In genomic region chr4:2962614-2963184, GRCh38 we compare ENCODE assay signal across 8 cellular contexts. TPM values are rescaled to one million over a fixed set of nuclear protein-coding genes. Genes with fewer than 3 reads are reported as not detected.
A peak's percentile ranks its signal among the peaks of the same experiment; 100 is the strongest.
DNase-seq lines count a peak whose midpoint lies in the region; ATAC-seq, FAIRE-seq and TF ChIP-seq lines count a peak whose summit lies in the region.

No MANE protein-coding gene starts in this region.

- FAIRE-seq in kidney (lab: Jason Lieb, UNC) = no peak
- FAIRE-seq in D721Med (lab: Jason Lieb, UNC) = no peak

- H3K9me3 Mint-ChIP-seq in stimulated activated naive CD8-positive, alpha-beta T cell treated with anti-CD3 and anti-CD28 coated beads, Interleukin-15, Interleukin-2, amounts not matched to agents 100 ng/mL and 50 ng/mL, for 24 hours = no peaks in the 10 kb centered on the region

- intact Hi-C loops in kidney (cut with DNase I) = no loop called here

- TF ChIP-seq CTCF in AG04449 (IDR thresholded peaks at IDR 0.05; ENCODE audit: insufficient read depth, low read length, missing control alignments) (no peak), GM13976 (IDR thresholded peaks at IDR 0.05; ENCODE audit: borderline replicate concordance, control extremely low read depth, extremely low read depth, insufficient read depth, missing control alignments) (no peak), kidney (IDR thresholded peaks at IDR 0.05; ENCODE audit: borderline replicate concordance, extremely low read depth, insufficient read depth) (no peak), D721Med (IDR thresholded peaks at IDR 0.05; ENCODE audit: insufficient read depth, missing control alignments) (no peak)

- DNase-seq in AG04449 (ENCODE audit: low read depth, low spot score) (no peak), GM13976 (ENCODE audit: low spot score) (peak; percentile 57), NOMO-1 treated with DMSO at 0.1 percent for 48 hours (lab: John Stamatoyannopoulos, UW; ENCODE audit: unreplicated experiment) (peak; percentile 52), T47D (ENCODE audit: low read depth in 1 of 2, low spot score in 1 of 2) (peak; percentile 34 to 61), kidney (no peak), D721Med (ENCODE audit: insufficient read length, low spot score) (no peak)

- peak overlapping the region; percentile 76 to 84 for H3K9ac ChIP-seq in kidney (ENCODE audit: low read length in 2 of 2)

- H3K36me3 Mint-ChIP-seq in stimulated activated naive CD8-positive, alpha-beta T cell treated with anti-CD3 and anti-CD28 coated beads, Interleukin-15, Interleukin-2, amounts not matched to agents 100 ng/mL and 50 ng/mL, for 24 hours (ENCODE audit: low read depth) = peaks cover 36% of the 10 kb centered on the region

- CTCF ChIA-PET in AG04449 (lab: Yijun Ruan, JAX) = interaction anchor here (0.7 to 10.6 kb wide), 9 partner anchors 9 to 199 kb away, joined by 3 to 100 read pairs (median 6); no protein-coding TSS in a partner anchor

- in situ Hi-C loops in GM13976 (cut with MboI; ENCODE audit: low sequenced_read_pairs, unreplicated experiment) (no loop called here), T47D (cut with HindIII; ENCODE audit: low pct_unique_long_range_greater_than_20kb, low sequenced_read_pairs) (no loop called here)

- H3K4me1 ChIP-seq in kidney (ENCODE audit: control insufficient read depth in 1 of 2, insufficient read depth in 1 of 2, low read depth in 1 of 2, low read length in 2 of 2) = peaks cover 7 to 19% of the 10 kb centered on the region in 2 donors

- H3K9me3 ChIP-seq in kidney (ENCODE audit: control insufficient read depth in 1 of 2, low read length in 2 of 2) = no peaks in the 10 kb centered on the region

- peak overlapping the region; percentile 86 for H3K27ac Mint-ChIP-seq in stimulated activated naive CD8-positive, alpha-beta T cell treated with anti-CD3 and anti-CD28 coated beads, Interleukin-15, Interleukin-2, amounts not matched to agents 100 ng/mL and 50 ng/mL, for 24 hours

- H3K4me3 Mint-ChIP-seq in stimulated activated naive CD8-positive, alpha-beta T cell treated with anti-CD3 and anti-CD28 coated beads, Interleukin-15, Interleukin-2, amounts not matched to agents 100 ng/mL and 50 ng/mL, for 24 hours = peak overlapping the region; percentile 89

- H3K4me3 ChIP-seq in AG04449 (ENCODE audit: low read depth, low read length) = peak overlapping the region; percentile 89
- peak overlapping the region; percentile 74 to 78 for H3K4me3 ChIP-seq in kidney (ENCODE audit: low read length in 2 of 2)

- no peaks in the 10 kb centered on the region for H3K36me3 ChIP-seq in kidney (ENCODE audit: control insufficient read depth in 1 of 2, insufficient read depth in 2 of 2, low read length in 2 of 2)

- H3K27me3 Mint-ChIP-seq in stimulated activated naive CD8-positive, alpha-beta T cell treated with anti-CD3 and anti-CD28 coated beads, Interleukin-15, Interleukin-2, amounts not matched to agents 100 ng/mL and 50 ng/mL, for 24 hours = no peaks in the 10 kb centered on the region

- ATAC-seq in HG02885 (IDR thresholded peaks at IDR 0.05; ENCODE audit: poor library complexity, unreplicated experiment) = peak; percentile 23

- POLR2A ChIA-PET in AG04449 (lab: Yijun Ruan, JAX) = interaction anchor here (0.7 to 2.2 kb wide), 5 partner anchors 11 to 199 kb away, joined by 4 to 15 read pairs (median 6); no protein-coding TSS in a partner anchor

- peaks cover 47% of the 10 kb centered on the region for H3K4me1 Mint-ChIP-seq in stimulated activated naive CD8-positive, alpha-beta T cell treated with anti-CD3 and anti-CD28 coated beads, Interleukin-15, Interleukin-2, amounts not matched to agents 100 ng/mL and 50 ng/mL, for 24 hours (ENCODE audit: low read depth)

- H3K27ac ChIP-seq in kidney (ENCODE audit: low read depth in 2 of 2, low read length in 2 of 2) = peak overlapping the region; percentile 72 to 86

RNA-seq across cellular contexts. Expression of gene NOP14, which starts 0.5 kb away (rescaled TPM):
- total RNA-seq in kidney = 22.0 TPM
- 15.1 TPM for polyA plus RNA-seq in kidney (ENCODE audit: insufficient read depth, low read depth, low replicate concordance)

RNA-seq across cellular contexts. Expression of gene GRK4, which starts 0.7 kb away (rescaled TPM):
- 4.3 TPM for total RNA-seq in kidney
- 4.3 TPM for polyA plus RNA-seq in kidney (ENCODE audit: insufficient read depth, low read depth, low replicate concordance)

Comparison
In these comparisons a context has a peak if more than half of its experiments do, and no peak if none do; other contexts are left out.
1. DNase-seq: peak in GM13976 (single experiment), NOMO-1 treated with DMSO at 0.1 percent for 48 hours (single experiment) and T47D (2 of 2); none in AG04449 (single experiment), kidney (single experiment) and D721Med (single experiment).